Comparison of ENCODE assay signal across 27 cellular contexts in the genomic region with DNA sequence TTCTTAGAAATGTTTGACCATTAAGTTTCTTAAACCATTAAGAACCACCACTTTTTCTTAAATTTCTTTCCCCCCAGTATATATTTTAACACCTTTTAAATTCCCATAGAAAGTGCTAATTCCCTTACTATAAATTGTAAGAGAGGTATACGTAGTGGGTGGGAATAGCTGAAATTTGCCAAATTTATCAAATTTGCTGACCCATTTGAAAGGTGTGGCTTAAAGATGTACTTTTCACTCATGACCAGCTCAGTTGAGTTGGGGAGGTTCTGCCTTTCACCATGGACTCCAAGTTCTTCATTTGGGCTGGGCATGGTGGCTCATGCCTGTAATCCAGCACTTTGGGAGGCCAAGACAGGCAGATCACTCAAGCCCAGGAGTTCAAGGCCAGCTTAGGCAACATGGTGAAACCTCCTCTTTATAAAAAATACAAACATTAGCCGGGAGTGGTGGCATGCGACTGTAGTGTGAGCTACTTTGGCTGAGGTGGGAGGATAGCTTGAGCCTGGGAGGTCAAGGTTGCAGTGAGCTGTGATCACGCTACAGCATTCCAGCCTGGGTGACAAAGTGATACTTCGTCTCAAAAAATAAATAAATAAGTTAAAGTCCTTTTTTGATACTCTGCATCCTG.
"Had no signal": no experiment of that assay in that cellular context is flagged by ENCODE, and none has a peak within 500 bp of the region (broad histone marks: within the 10 kb centered on the region; RNA-seq: fewer than 3 reads in every experiment).

No MANE protein-coding gene starts in this region.

- H3K4me3 Mint-ChIP-seq: activated CD4-positive, alpha-beta memory T cell treated with anti-CD3 and anti-CD28 coated beads, Interleukin-2, amount 10 ng/mL, durations not matched to agents 7 days and 5 days; activated CD4-positive, alpha-beta T cell treated with anti-CD3 and anti-CD28 coated beads for 36 hours; activated naive CD4-positive, alpha-beta T cell treated with anti-CD3 and anti-CD28 coated beads for 36 hours; activated naive CD8-positive, alpha-beta T cell; activated T-helper 17 cell treated with anti-CD3 and anti-CD28 coated beads, Interleukin-2, amount 50 U/mL, for 72 hours had no signal

- H3K4me1 Mint-ChIP-seq: activated T-helper 17 cell treated with anti-CD3 and anti-CD28 coated beads, Interleukin-2, amount 50 U/mL, for 72 hours had no signal

- H3K9me3 ChIP-seq: MG63, SJCRH30, SK-N-SH had no signal

- H3K9ac ChIP-seq: SK-N-SH had no signal

- H3K9me3 Mint-ChIP-seq: activated CD4-positive, alpha-beta memory T cell treated with anti-CD3 and anti-CD28 coated beads, Interleukin-2, amount 10 ng/mL, durations not matched to agents 7 days and 5 days; activated naive CD4-positive, alpha-beta T cell treated with anti-CD3 and anti-CD28 coated beads for 36 hours; activated T-helper 17 cell treated with anti-CD3 and anti-CD28 coated beads, Interleukin-2, amount 50 U/mL, for 72 hours had no signal

- H3K27me3 Mint-ChIP-seq: activated CD4-positive, alpha-beta memory T cell treated with anti-CD3 and anti-CD28 coated beads, Interleukin-2, amount 10 ng/mL, durations not matched to agents 7 days and 5 days; activated CD4-positive, alpha-beta T cell treated with anti-CD3 and anti-CD28 coated beads for 36 hours; activated naive CD8-positive, alpha-beta T cell; activated T-helper 17 cell treated with anti-CD3 and anti-CD28 coated beads, Interleukin-2, amount 50 U/mL, for 72 hours had no signal

- H3K27me3 ChIP-seq: brain microvascular endothelial cell, MG63, SJCRH30 had no signal

- DNase-seq: activated CD4-positive, alpha-beta memory T cell treated with anti-CD3 and anti-CD28 coated beads, Interleukin-2, amount 10 ng/mL, durations not matched to agents 7 days and 5 days; activated CD4-positive, alpha-beta T cell treated with anti-CD3 and anti-CD28 coated beads for 36 hours; activated CD4-positive, alpha-beta T cell treated with anti-CD3 and anti-CD28 coated beads, Interleukin-2, amount 50 U/mL, for 1 hour; activated gamma-delta T cell; activated naive CD4-positive, alpha-beta T cell treated with anti-CD3 and anti-CD28 coated beads for 36 hours; activated T-cell treated with anti-CD3 and anti-CD28 coated beads for 4 hours; activated T-cell treated with anti-CD3 and anti-CD28 coated beads, Interleukin-2, amount 50 U/mL, for 48 hours; brain microvascular endothelial cell; KG1; MG63; NCI-H1105; NCI-H1436; NCI-H1694 treated with DMSO at 0.1 percent for 48 hours; NCI-H2029 treated with DMSO at 0.1 percent for 48 hours; NCI-H345; NCI-H510A; NCI-H526 treated with DMSO at 0.1 percent for 48 hours; NCI-H82; Right ventricle myocardium superior; SJCRH30; SK-N-SH; T-helper 1 cell had no signal

- H3K36me3 ChIP-seq: brain microvascular endothelial cell, MG63, SJCRH30 had no signal

- H3K27ac Mint-ChIP-seq: activated CD4-positive, alpha-beta memory T cell treated with anti-CD3 and anti-CD28 coated beads, Interleukin-2, amount 10 ng/mL, durations not matched to agents 7 days and 5 days; activated CD4-positive, alpha-beta T cell treated with anti-CD3 and anti-CD28 coated beads for 36 hours; activated naive CD4-positive, alpha-beta T cell treated with anti-CD3 and anti-CD28 coated beads for 36 hours; activated naive CD8-positive, alpha-beta T cell had no signal

- H3K4me3 ChIP-seq: MG63, SJCRH30 had no signal

- H3K27ac ChIP-seq: brain microvascular endothelial cell, RWPE1, SJCRH30, VCaP had no signal

- H3K4me2 ChIP-seq: SK-N-SH had no signal

- H3K4me1 ChIP-seq: SJCRH30 had no signal

- ATAC-seq: Panc1 had no signal
